Comparison of ENCODE assay signal across 11 cellular contexts in genomic region chr15:70799667-70800450, GRCh38. TPM values are rescaled to one million over a fixed set of nuclear protein-coding genes. Genes with fewer than 3 reads are reported as not detected.
DNase-seq lines count a peak whose midpoint lies in the region; ATAC-seq and TF ChIP-seq lines count a peak whose summit lies in the region.
"Had no signal": no experiment of that assay in that cellular context is flagged by ENCODE, and none has a peak within 500 bp of the region (broad histone marks: within the 10 kb centered on the region; RNA-seq: fewer than 3 reads in every experiment).

No MANE protein-coding gene starts in this region.

- no peak for TF ChIP-seq POLR2A in erythroblast (IDR thresholded peaks at IDR 0.05; ENCODE audit: low read length)

- H3K9me3 ChIP-seq in right atrium auricular region (no peaks in the 10 kb centered on the region), skeletal muscle tissue (ENCODE audit: control insufficient read depth in 3 of 3, low read length in 3 of 3) (no peaks in the 10 kb centered on the region)

- H3K27me3 ChIP-seq in right atrium auricular region (no peaks in the 10 kb centered on the region), skeletal muscle tissue (ENCODE audit: control insufficient read depth in 3 of 3, insufficient read depth in 3 of 3, low read length in 3 of 3) (no peaks in the 10 kb centered on the region)

- H3K9ac ChIP-seq in skeletal muscle tissue (ENCODE audit: low read depth in 1 of 3, low read length in 3 of 3): no peak overlapping the region

- DNase-seq in GM03348 (ENCODE audit: low spot score) (peak; percentile 91), astrocyte of the hippocampus (ENCODE audit: low read depth, low spot score) (peak; percentile 93), right atrium auricular region (ENCODE audit: low spot score) (no peak), UCSD-AML1 (lab: John Stamatoyannopoulos, UW; ENCODE audit: unreplicated experiment) (no peak), erythroblast (lab: John Stamatoyannopoulos, UW) (no peak)
- DNase-seq in activated CD4-positive, alpha-beta T cell treated with anti-CD3 and anti-CD28 coated beads, Interleukin-2, amount 50 U/mL, for 4 hours: no peak
- DNase-seq: NCI-H1436; stimulated activated naive CD8-positive, alpha-beta T cell treated with anti-CD3 and anti-CD28 coated beads, Interleukin-15, amount 100 ng/mL, for 72 hours; T-helper 9 cell had no signal

- no peak for ATAC-seq in GM18870 (IDR thresholded peaks at IDR 0.05; ENCODE audit: unreplicated experiment)
- ATAC-seq: stimulated activated naive CD8-positive, alpha-beta T cell treated with anti-CD3 and anti-CD28 coated beads, Interleukin-15, amount 100 ng/mL, for 72 hours had no signal

- H3K36me3 ChIP-seq in right atrium auricular region: no peaks in the 10 kb centered on the region
- no peaks in the 10 kb centered on the region for H3K36me3 ChIP-seq in skeletal muscle tissue (ENCODE audit: control insufficient read depth in 3 of 3, insufficient read depth in 3 of 3, low read length in 3 of 3)

- H3K4me3 ChIP-seq in right atrium auricular region (no peak overlapping the region), skeletal muscle tissue (ENCODE audit: low read length in 3 of 3) (no peak overlapping the region)

- H3K4me1 ChIP-seq in right atrium auricular region (peaks cover 0 to 34% of the 10 kb centered on the region in 2 donors), skeletal muscle tissue (ENCODE audit: control insufficient read depth in 3 of 3, insufficient read depth in 3 of 3, low read length in 3 of 3) (peaks cover 0 to 17% (median 6%) of the 10 kb centered on the region in 3 donors)

- H3K27ac ChIP-seq in right atrium auricular region (peak overlapping the region; percentile 53 to 83), skeletal muscle tissue (ENCODE audit: low read depth, low read length) (peak overlapping the region; percentile 51)

- no peak for TF ChIP-seq CTCF in right atrium auricular region (IDR thresholded peaks at IDR 0.05)

RNA-seq across cellular contexts. Expression of gene UACA, which starts 36.5 kb away (rescaled TPM):
- total RNA-seq in right atrium auricular region: 10 to 100 TPM; 18.4 to 30.1 TPM
- 100 TPM for total RNA-seq in skeletal muscle tissue

RNA-seq across cellular contexts. Expression of gene LARP6, which starts 54.1 kb away (rescaled TPM):
- total RNA-seq in right atrium auricular region (10 to 100 TPM; 20.2 to 57.8 TPM), skeletal muscle tissue (7.3 TPM)

Comparison
In these comparisons a context has a peak if more than half of its experiments do, and no peak if none do; other contexts are left out.
1. DNase-seq: peak in GM03348 (single experiment) and astrocyte of the hippocampus (single experiment); none in right atrium auricular region (single experiment), UCSD-AML1 (single experiment), erythroblast (0 of 2) and activated CD4-positive, alpha-beta T cell treated with anti-CD3 and anti-CD28 coated beads, Interleukin-2, amount 50 U/mL, for 4 hours (0 of 2).